Comparison of ENCODE assay signal across 11 cellular contexts in the genomic region with DNA sequence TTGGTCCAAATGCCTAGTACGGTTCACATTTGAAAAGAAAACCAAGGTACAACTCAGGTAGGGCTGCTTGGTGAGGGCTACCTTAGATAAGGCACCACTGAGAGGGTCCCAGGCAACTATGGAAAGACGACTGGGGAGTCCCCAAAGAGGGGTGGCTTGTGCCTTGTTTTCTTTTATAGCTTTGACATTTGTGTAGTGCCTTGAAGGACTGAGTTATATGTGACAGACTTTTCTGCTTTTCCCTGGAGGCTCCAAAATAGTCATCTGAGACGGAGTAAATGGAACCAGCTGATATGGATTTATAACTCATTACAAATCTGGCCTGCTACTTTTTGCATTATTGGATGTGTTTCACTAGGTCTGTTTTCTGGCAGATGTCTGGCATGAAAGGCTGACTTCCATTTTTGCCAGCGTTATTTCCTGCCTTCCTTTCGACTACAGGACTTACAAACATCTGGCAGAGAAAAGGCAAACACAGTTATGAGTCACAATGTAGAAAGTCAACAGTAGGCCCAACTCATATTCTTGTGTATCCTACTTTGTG.
DNase-seq lines count a peak whose midpoint lies in the region; ATAC-seq lines count a peak whose summit lies in the region.
"Had no signal": no experiment of that assay in that cellular context is flagged by ENCODE, and none has a peak within 500 bp of the region (broad histone marks: within the 10 kb centered on the region; RNA-seq: fewer than 3 reads in every experiment).

No MANE protein-coding gene starts in this region.

- in situ Hi-C loops in KBM-7 (cut with MboI; ENCODE audit: low pct_unique_long_range_greater_than_20kb, low sequenced_read_pairs): no loop called here

- no peak for ATAC-seq in HG02852 (IDR thresholded peaks at IDR 0.05; ENCODE audit: unreplicated experiment)

- H3K4me1 ChIP-seq in endocrine pancreas (ENCODE audit: control insufficient read depth, insufficient read depth, low read length): no peaks in the 10 kb centered on the region
- H3K4me1 ChIP-seq: adrenal gland had no signal

- DNase-seq in DMS153 (lab: John Stamatoyannopoulos, UW) (peak; percentile 29), DMS153 treated with DMSO at 0.1 percent for 48 hours (lab: John Stamatoyannopoulos, UW; ENCODE audit: unreplicated experiment) (no peak), NCI-H2081 treated with DMSO at 0.1 percent for 48 hours (lab: John Stamatoyannopoulos, UW) (peak; percentile 18), pulmonary artery endothelial cell (ENCODE audit: low read depth, low spot score) (peak; percentile 13), KBM-7 (no peak)
- no peak for DNase-seq in activated CD4-positive, alpha-beta T cell treated with anti-CD3 and anti-CD28 coated beads, Interleukin-2, amount 50 U/mL, for 1 hour
- DNase-seq: 8988T, adrenal gland, endodermal cell had no signal

- H3K9me3 ChIP-seq in endocrine pancreas (ENCODE audit: control insufficient read depth, low read length): no peaks in the 10 kb centered on the region
- H3K9me3 ChIP-seq: adrenal gland had no signal

- H3K9ac ChIP-seq in endocrine pancreas (ENCODE audit: control insufficient read depth, insufficient read depth, low read length): no peak overlapping the region

- no peaks in the 10 kb centered on the region for H3K27me3 ChIP-seq in endocrine pancreas (ENCODE audit: control insufficient read depth, insufficient read depth, low read length)
- H3K27me3 ChIP-seq: adrenal gland had no signal

- H3K36me3 ChIP-seq in endocrine pancreas (ENCODE audit: control insufficient read depth, insufficient read depth, low read length): no peaks in the 10 kb centered on the region
- H3K36me3 ChIP-seq: adrenal gland had no signal

- H3K4me3 ChIP-seq in endocrine pancreas (ENCODE audit: control insufficient read depth, insufficient read depth, low read length): peak overlapping the region; percentile 22
- H3K4me3 ChIP-seq: adrenal gland had no signal

Comparison
In these comparisons a context has a peak if more than half of its experiments do, and no peak if none do; other contexts are left out.
1. DNase-seq: peak in DMS153 (single experiment), NCI-H2081 treated with DMSO at 0.1 percent for 48 hours (single experiment) and pulmonary artery endothelial cell (single experiment); none in DMS153 treated with DMSO at 0.1 percent for 48 hours (single experiment), KBM-7 (single experiment) and activated CD4-positive, alpha-beta T cell treated with anti-CD3 and anti-CD28 coated beads, Interleukin-2, amount 50 U/mL, for 1 hour (single experiment).